Comparison of ENCODE assay signal across 7 cellular contexts in genomic region chr3:5187920-5188418, GRCh38. TPM values are rescaled to one million over a fixed set of nuclear protein-coding genes. Genes with fewer than 3 reads are reported as not detected.
DNase-seq lines count a peak whose midpoint lies in the region; ATAC-seq and TF ChIP-seq lines count a peak whose summit lies in the region.

No MANE protein-coding gene starts in this region.

- H3K18ac ChIP-seq in trophoblast cell (ENCODE audit: low read length) = peak overlapping the region; percentile 85

- peak overlapping the region; percentile 87 for H3K4ac ChIP-seq in trophoblast cell (ENCODE audit: low read depth, low read length)

- H3K14ac ChIP-seq in trophoblast cell (ENCODE audit: low read length) = peak overlapping the region; percentile 72

- peaks cover 40% of the 10 kb centered on the region for H3K4me1 Mint-ChIP-seq in activated naive CD4-positive, alpha-beta T cell treated with anti-CD3 and anti-CD28 coated beads, Interleukin-2, amount 50 U/mL, for 24 hours

- ATAC-seq in GM18870 (IDR thresholded peaks at IDR 0.05; ENCODE audit: unreplicated experiment) (peak; percentile 0), HG02870 (IDR thresholded peaks at IDR 0.05; ENCODE audit: unreplicated experiment) (peak; percentile 6)

- no peaks in the 10 kb centered on the region for H3K27me3 ChIP-seq in Peyer's patch
- H3K27me3 ChIP-seq in cardiac muscle cell = peaks cover 4% of the 10 kb centered on the region
- H3K27me3 ChIP-seq in trophoblast cell (ENCODE audit: insufficient read depth, low read length) = no peaks in the 10 kb centered on the region

- H4K12ac ChIP-seq in trophoblast cell (ENCODE audit: low read depth, low read length) = peak overlapping the region; percentile 3

- peak overlapping the region; percentile 82 to 99 (median 97) for H3K4me3 ChIP-seq in Peyer's patch
- H3K4me3 ChIP-seq in cardiac muscle cell = peak overlapping the region; percentile 92
- peak overlapping the region; percentile 95 for H3K4me3 ChIP-seq in trophoblast cell (ENCODE audit: low read depth, low read length)

- no peaks in the 10 kb centered on the region for H3K9me3 ChIP-seq in Peyer's patch
- no peaks in the 10 kb centered on the region for H3K9me3 ChIP-seq in cardiac muscle cell (ENCODE audit: low read depth)
- no peaks in the 10 kb centered on the region for H3K9me3 ChIP-seq in trophoblast cell (ENCODE audit: insufficient read depth, low read depth, low read length)

- H3K23ac ChIP-seq in trophoblast cell (ENCODE audit: low read length) = no peak overlapping the region

- peak overlapping the region; percentile 92 for H3K9ac ChIP-seq in trophoblast cell (ENCODE audit: low read length)

- H4K91ac ChIP-seq in trophoblast cell (ENCODE audit: low read depth, low read length) = peak overlapping the region; percentile 85

- H3K4me1 ChIP-seq in Peyer's patch (peaks cover 0 to 32% (median 8%) of the 10 kb centered on the region in 4 donors), cardiac muscle cell (ENCODE audit: low read depth) (peaks cover 15% of the 10 kb centered on the region), trophoblast cell (ENCODE audit: control insufficient read depth in 1 of 2, insufficient read depth in 2 of 2, low read length in 2 of 2) (peaks cover 4 to 8% of the 10 kb centered on the region in 2 experiments)

- H2BK5ac ChIP-seq in trophoblast cell (ENCODE audit: low read depth, low read length, poor library complexity) = peak overlapping the region; percentile 89

- H3K27ac ChIP-seq in Peyer's patch (peak overlapping the region; percentile 95 to 100 (median 98)), cardiac muscle cell (peak overlapping the region; percentile 67), trophoblast cell (ENCODE audit: low read depth, low read length) (peak overlapping the region; percentile 83)

- no peaks in the 10 kb centered on the region for H3K36me3 ChIP-seq in Peyer's patch
- no peaks in the 10 kb centered on the region for H3K36me3 ChIP-seq in cardiac muscle cell
- peaks cover under 1 to 4% of the 10 kb centered on the region in 2 experiments for H3K36me3 ChIP-seq in trophoblast cell (ENCODE audit: control insufficient read depth in 1 of 2, insufficient read depth in 2 of 2, low read length in 2 of 2)

- peak overlapping the region; percentile 99 for H3K27ac Mint-ChIP-seq in activated naive CD4-positive, alpha-beta T cell treated with anti-CD3 and anti-CD28 coated beads, Interleukin-2, amount 50 U/mL, for 24 hours

- no peak for TF ChIP-seq CTCF in Peyer's patch (IDR thresholded peaks at IDR 0.05)
- no peak for TF ChIP-seq CTCF in cardiac muscle cell (IDR thresholded peaks at IDR 0.05; ENCODE audit: low read depth, low read length)

- peak overlapping the region; percentile 33 for H2AFZ ChIP-seq in trophoblast cell (ENCODE audit: insufficient read depth, low read length, poor library complexity)

- H2BK120ac ChIP-seq in trophoblast cell (ENCODE audit: insufficient read depth, low read length, poor library complexity) = peak overlapping the region; percentile 72

- DNase-seq in Peyer's patch (peak in 2 of 3 donors; percentile 36 to 74), cardiac muscle cell (ENCODE audit: low read depth in 1 of 2, low spot score in 1 of 2) (peak; percentile 46 to 57), trophoblast cell (peak; percentile 25 to 54), LoVo (ENCODE audit: low spot score) (no peak)

- no peak for TF ChIP-seq POLR2A in Peyer's patch (IDR thresholded peaks at IDR 0.05)

- WGBS in trophoblast cell (ENCODE audit: extremely low coverage, insufficient coverage, insufficient read length) = no CpG with 5 or more reads among the region's 66 CpGs

- peak overlapping the region; percentile 61 for H2AK5ac ChIP-seq in trophoblast cell (ENCODE audit: low read length)

- no peaks in the 10 kb centered on the region for H3K27me3 Mint-ChIP-seq in activated naive CD4-positive, alpha-beta T cell treated with anti-CD3 and anti-CD28 coated beads, Interleukin-2, amount 50 U/mL, for 24 hours

- peak overlapping the region; percentile 20 for H4K8ac ChIP-seq in trophoblast cell (ENCODE audit: low read depth, low read length)

- peaks cover 20% of the 10 kb centered on the region for H3K79me2 ChIP-seq in trophoblast cell (ENCODE audit: control insufficient read depth, insufficient read depth, low read length, poor library complexity)

- peak overlapping the region; percentile 16 for H2BK12ac ChIP-seq in trophoblast cell (ENCODE audit: low read length)

- H3K9me3 Mint-ChIP-seq in activated naive CD4-positive, alpha-beta T cell treated with anti-CD3 and anti-CD28 coated beads, Interleukin-2, amount 50 U/mL, for 24 hours = no peaks in the 10 kb centered on the region

- peaks cover 19% of the 10 kb centered on the region for H3K36me3 Mint-ChIP-seq in activated naive CD4-positive, alpha-beta T cell treated with anti-CD3 and anti-CD28 coated beads, Interleukin-2, amount 50 U/mL, for 24 hours

- peaks cover 12% of the 10 kb centered on the region for H3K79me1 ChIP-seq in trophoblast cell (ENCODE audit: low read length)

- peak overlapping the region; percentile 97 for H3K4me3 Mint-ChIP-seq in activated naive CD4-positive, alpha-beta T cell treated with anti-CD3 and anti-CD28 coated beads, Interleukin-2, amount 50 U/mL, for 24 hours

- H3K4me2 ChIP-seq in trophoblast cell (ENCODE audit: low read length) = peak overlapping the region; percentile 69

RNA-seq across cellular contexts. Expression of gene EDEM1, which starts 0.5 kb away (rescaled TPM):
- total RNA-seq in Peyer's patch (100 to 1,000 TPM in 1 of 4 donors, 10 to 100 TPM in 3; 50.1 to 118 (median 58.8) TPM), cardiac muscle cell (50.6 and 51.6 TPM in 2 replicates)
- polyA plus RNA-seq in cardiac muscle cell = 4.5 and 5.0 TPM in 2 replicates
- 44.8 and 49.1 TPM in 2 replicates for polyA plus RNA-seq in trophoblast cell (2013)
